ENCODE assay signal across 3 cellular contexts in the genomic region with DNA sequence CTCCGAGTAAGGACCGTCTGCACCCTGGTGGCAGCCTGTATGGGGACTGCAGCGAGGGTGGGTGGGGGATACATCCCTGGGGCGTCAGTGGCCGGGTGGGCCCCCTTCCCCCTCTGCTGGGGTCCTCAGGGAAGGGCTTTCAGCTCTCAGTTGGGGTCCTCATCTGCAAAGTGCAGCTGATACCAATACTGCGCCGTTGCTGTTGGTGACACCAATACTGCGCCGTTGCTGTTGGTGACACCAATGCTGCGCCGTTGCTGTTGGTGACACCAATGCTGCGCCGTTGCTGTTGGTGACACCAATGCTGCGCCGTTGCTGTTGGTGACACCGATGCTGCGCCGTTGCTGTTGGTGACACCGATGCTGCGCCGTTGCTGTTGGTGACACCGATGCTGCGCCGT. TPM values are rescaled to one million over a fixed set of nuclear protein-coding genes. Genes with fewer than 3 reads are reported as not detected.
"Had no signal": no experiment of that assay in that cellular context is flagged by ENCODE, and none has a peak within 500 bp of the region (broad histone marks: within the 10 kb centered on the region; RNA-seq: fewer than 3 reads in every experiment).

No MANE protein-coding gene starts in this region.

RNA-seq across cellular contexts. Expression of a gene that starts 48.0 kb away (rescaled TPM):
- total RNA-seq: H1, IMR-90 had no signal
- polyA plus RNA-seq: GM23338, IMR-90 had no signal
